15 cellular contexts compared by ENCODE assay signal in the genomic region with DNA sequence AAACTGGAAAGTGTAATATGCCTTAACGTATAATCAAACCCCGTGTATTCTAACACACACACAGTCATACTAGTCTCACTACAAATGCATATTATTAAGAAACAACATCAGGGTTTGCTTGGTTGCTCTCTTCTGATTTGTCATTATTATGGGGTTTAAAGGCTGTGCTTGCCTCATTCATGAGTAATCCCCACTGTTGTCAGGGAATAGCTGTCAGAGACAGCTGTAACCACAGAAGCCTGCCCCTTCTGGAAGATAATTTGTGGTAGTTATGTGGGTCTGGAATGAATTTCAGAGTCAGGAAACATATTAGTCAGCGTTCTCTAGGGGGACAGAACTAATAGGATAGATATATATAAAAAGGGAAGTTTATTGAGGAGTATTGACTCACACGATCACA.
DNase-seq lines count a peak whose midpoint lies in the region; ATAC-seq, FAIRE-seq and TF ChIP-seq lines count a peak whose summit lies in the region.
"Had no signal": no experiment of that assay in that cellular context is flagged by ENCODE, and none has a peak within 500 bp of the region (broad histone marks: within the 10 kb centered on the region; RNA-seq: fewer than 3 reads in every experiment).

No MANE protein-coding gene starts in this region.

- no peak overlapping the region for H2AFZ ChIP-seq in K562 (ENCODE audit: low read depth, low read length)

- H3K4me1 Mint-ChIP-seq in natural killer cell (no peaks in the 10 kb centered on the region), glutamatergic neuron (ENCODE audit: low read depth, unreplicated experiment) (peaks cover 5% of the 10 kb centered on the region)
- H3K4me1 Mint-ChIP-seq: B cell; central memory CD8-positive, alpha-beta T cell had no signal

- H3K9me3 ChIP-seq in right atrium auricular region: no peaks in the 10 kb centered on the region
- no peaks in the 10 kb centered on the region; the same call in 1 of the 2 replicates for H3K9me3 ChIP-seq in K562 (replicated peaks; ENCODE audit: control insufficient read depth, insufficient read depth, low read depth, low read length)

- TF ChIP-seq CTCF in right atrium auricular region (IDR thresholded peaks at IDR 0.05): no peak
- TF ChIP-seq CTCF in K562 (IDR thresholded peaks at IDR 0.05 in 2 of 3, conservative IDR thresholded peaks at IDR 0.05 in 1 of 3; ENCODE audit: insufficient read depth in 2 of 3, low read depth in 1 of 3, low read length in 3 of 3): no peak
- no peak for TF ChIP-seq CTCF in natural killer cell (IDR thresholded peaks at IDR 0.05)
- TF ChIP-seq CTCF in glutamatergic neuron (IDR thresholded peaks at IDR 0.05; ENCODE audit: partially characterized antibody, unreplicated experiment): no peak

- in situ Hi-C loops in K562 (cut with MboI): no loop called here

- TF ChIP-seq EP300 in K562 (IDR thresholded peaks at IDR 0.05; ENCODE audit: low read length): no peak

- H3K4me3 ChIP-seq in right atrium auricular region (no peak overlapping the region), K562 (no peak overlapping the region)
- H3K4me3 ChIP-seq: skin epidermis had no signal

- no TSS peak for BruUV-seq in K562 (replicated peaks; lab: Mats Ljungman, UMichigan)

- H3K27me3 ChIP-seq in right atrium auricular region (no peaks in the 10 kb centered on the region), K562 (ENCODE audit: control insufficient read depth in 2 of 2, insufficient read depth in 2 of 2, low read length in 2 of 2) (no peaks in the 10 kb centered on the region)

- CTCF ChIA-PET in K562 (lab: Yijun Ruan, JAX; ENCODE audit: low intra/inter-chr PET ratio): no interaction called here

- no peaks in the 10 kb centered on the region for H3K9me1 ChIP-seq in K562 (ENCODE audit: control insufficient read depth, insufficient read depth, low read length)

- no peak overlapping the region for H3K9ac ChIP-seq in K562 (ENCODE audit: insufficient read depth in 1 of 2, low read depth in 2 of 2, low read length in 2 of 2)

- no peak overlapping the region for H3K27ac Mint-ChIP-seq in natural killer cell
- H3K27ac Mint-ChIP-seq in glutamatergic neuron (ENCODE audit: unreplicated experiment): no peak overlapping the region
- H3K27ac Mint-ChIP-seq: activated CD4-positive, alpha-beta memory T cell treated with anti-CD3 and anti-CD28 coated beads for 36 hours; B cell had no signal

- H3K27ac ChIP-seq in right atrium auricular region: peak overlapping the region in 1 of 2 donors; percentile 45
- H3K27ac ChIP-seq in K562 (ENCODE audit: extremely low read depth, low read depth, low read length): no peak overlapping the region

- intact Hi-C loops in Right ventricle myocardium inferior (cut with DNase I) (no loop called here), K562 (cut with micrococcal nuclease) (no loop called here), natural killer cell (cut with micrococcal nuclease) (no loop called here)

- no peak overlapping the region for H3K4me3 Mint-ChIP-seq in natural killer cell
- H3K4me3 Mint-ChIP-seq in glutamatergic neuron (ENCODE audit: unreplicated experiment): no peak overlapping the region
- H3K4me3 Mint-ChIP-seq: activated CD4-positive, alpha-beta memory T cell treated with anti-CD3 and anti-CD28 coated beads for 36 hours; B cell; central memory CD8-positive, alpha-beta T cell had no signal

- H3K4me1 ChIP-seq in right atrium auricular region: peaks cover 0 to 4% of the 10 kb centered on the region in 2 donors
- no peaks in the 10 kb centered on the region for H3K4me1 ChIP-seq in K562 (replicated peaks in 1 of 2; ENCODE audit: control insufficient read depth in 2 of 2, insufficient read depth in 2 of 2, low read length in 2 of 2)

- H3K36me3 Mint-ChIP-seq in natural killer cell (no peaks in the 10 kb centered on the region), glutamatergic neuron (ENCODE audit: unreplicated experiment) (no peaks in the 10 kb centered on the region)
- H3K36me3 Mint-ChIP-seq: activated CD4-positive, alpha-beta memory T cell treated with anti-CD3 and anti-CD28 coated beads for 36 hours had no signal

- no peaks in the 10 kb centered on the region for H4K20me1 ChIP-seq in K562 (replicated peaks; ENCODE audit: control insufficient read depth, insufficient read depth, low read length)

- H3K9me3 Mint-ChIP-seq in natural killer cell (peaks cover 7 to 9% of the 10 kb centered on the region in 2 donors), glutamatergic neuron (ENCODE audit: unreplicated experiment) (peaks cover 7% of the 10 kb centered on the region)

- TF ChIP-seq POLR2A in K562 (conservative IDR thresholded peaks at IDR 0.05): no peak

- H3K79me2 ChIP-seq in K562 (ENCODE audit: control insufficient read depth, insufficient read depth, low read length): no peaks in the 10 kb centered on the region

- no peaks in the 10 kb centered on the region for H3K27me3 Mint-ChIP-seq in natural killer cell (ENCODE audit: low read depth in 2 of 2)
- H3K27me3 Mint-ChIP-seq in glutamatergic neuron (ENCODE audit: unreplicated experiment): no peaks in the 10 kb centered on the region
- H3K27me3 Mint-ChIP-seq: activated CD4-positive, alpha-beta memory T cell treated with anti-CD3 and anti-CD28 coated beads for 36 hours; B cell; central memory CD8-positive, alpha-beta T cell had no signal

- no peak for DNase-seq in Right ventricle myocardium inferior (ENCODE audit: missing footprints)
- no peak for DNase-seq in right atrium auricular region (ENCODE audit: low spot score)
- no peak for DNase-seq in K562 (ENCODE audit: extremely low read depth in 1 of 4, low spot score in 3 of 4)
- peak; percentile 19 for DNase-seq in left kidney (ENCODE audit: low read depth, low spot score)
- DNase-seq in iPS-NIHi11 (ENCODE audit: low spot score): no peak
- no peak for DNase-seq in NCI-H1092 treated with DMSO at 0.1 percent for 48 hours (lab: John Stamatoyannopoulos, UW)
- DNase-seq in natural killer cell: no peak
- no peak for DNase-seq in glutamatergic neuron
- DNase-seq: activated CD4-positive, alpha-beta memory T cell treated with anti-CD3 and anti-CD28 coated beads for 36 hours; NK-92 treated with Interleukin-12 subunit alpha and Interleukin-12 subunit beta, amount 100 ng/mL, for 24 hours; substantia nigra had no signal

- ATAC-seq in Right ventricle myocardium inferior (peak; percentile 84), K562 (no peak), natural killer cell (no peak)

- FAIRE-seq in K562 (lab: Jason Lieb, UNC): no peak
- FAIRE-seq: H1 had no signal

- TF ChIP-seq RAD21 in K562 (CRISPR knock-in tag; conservative IDR thresholded peaks at IDR 0.05 in 1 of 2, IDR thresholded peaks at IDR 0.05 in 1 of 2): no peak

- H3K4me2 ChIP-seq in K562 (ENCODE audit: insufficient read depth, low read length): no peak overlapping the region

- POLR2A ChIA-PET in K562 (lab: Yijun Ruan, JAX): no interaction called here

- WGBS in K562 (ENCODE audit: insufficient coverage, low coverage, missing lambda C conversion rate): 6% methylated on average over 4 of the region's 4 CpGs

- H3K36me3 ChIP-seq in right atrium auricular region: no peaks in the 10 kb centered on the region
- no peaks in the 10 kb centered on the region for H3K36me3 ChIP-seq in K562 (ENCODE audit: control insufficient read depth, insufficient read depth, low read length)

TF ChIP-seq in K562, 482 proteins besides CTCF, POLR2A, EP300 and RAD21:
- no peak for TF ChIP-seq NFIC (IDR thresholded peaks at IDR 0.05)
- TF ChIP-seq ZNF75A (CRISPR knock-in tag; IDR thresholded peaks at IDR 0.05): no peak
- TF ChIP-seq, protein P1, sequence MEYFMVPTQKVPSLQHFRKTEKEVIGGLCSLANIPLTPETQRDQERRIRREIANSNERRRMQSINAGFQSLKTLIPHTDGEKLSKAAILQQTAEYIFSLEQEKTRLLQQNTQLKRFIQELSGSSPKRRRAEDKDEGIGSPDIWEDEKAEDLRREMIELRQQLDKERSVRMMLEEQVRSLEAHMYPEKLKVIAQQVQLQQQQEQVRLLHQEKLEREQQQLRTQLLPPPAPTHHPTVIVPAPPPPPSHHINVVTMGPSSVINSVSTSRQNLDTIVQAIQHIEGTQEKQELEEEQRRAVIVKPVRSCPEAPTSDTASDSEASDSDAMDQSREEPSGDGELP (CRISPR knock-in tag; IDR thresholded peaks at IDR 0.05; ENCODE audit: borderline replicate concordance): peak; percentile 24; the same call in 1 of the 2 replicates
